Comparison of ENCODE assay signal across 1 cellular context in the genomic region with DNA sequence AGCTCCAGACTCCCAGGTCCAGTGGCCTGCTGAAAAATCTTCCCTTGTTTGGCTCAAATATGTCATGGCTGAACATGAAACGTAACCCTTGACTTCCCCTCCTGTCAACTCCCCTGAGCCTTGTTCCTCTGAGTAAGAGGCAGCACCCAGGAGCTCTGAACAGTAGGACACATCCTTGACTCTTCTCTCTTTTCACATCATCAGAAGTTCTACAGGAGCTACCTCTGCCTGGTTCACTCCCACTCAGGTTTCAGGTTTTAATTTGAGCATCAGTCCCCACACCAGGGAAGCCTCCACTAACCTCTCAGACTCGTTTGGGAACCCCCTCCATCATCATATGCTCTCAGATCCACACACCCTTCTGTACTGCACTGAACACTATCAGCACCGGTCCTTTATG.
TF ChIP-seq lines count a peak whose summit lies in the region.

No MANE protein-coding gene starts in this region.

TF ChIP-seq in HepG2, 621 proteins besides CTCF, POLR2A, EP300 and RAD21:
- TF ChIP-seq ZNF740 (CRISPR knock-in tag; IDR thresholded peaks at IDR 0.05), result no peak
- TF ChIP-seq POLR2AphosphoS2 (IDR thresholded peaks at IDR 0.05; ENCODE audit: low read depth, low read length), result no peak
- TF ChIP-seq ZNF431 (CRISPR knock-in tag; IDR thresholded peaks at IDR 0.05; ENCODE audit: borderline replicate concordance, low read depth), result no peak
- TF ChIP-seq ZNF232 (CRISPR knock-in tag; IDR thresholded peaks at IDR 0.05; ENCODE audit: borderline replicate concordance), result no peak
